1 cellular context compared by ENCODE assay signal in the genomic region with DNA sequence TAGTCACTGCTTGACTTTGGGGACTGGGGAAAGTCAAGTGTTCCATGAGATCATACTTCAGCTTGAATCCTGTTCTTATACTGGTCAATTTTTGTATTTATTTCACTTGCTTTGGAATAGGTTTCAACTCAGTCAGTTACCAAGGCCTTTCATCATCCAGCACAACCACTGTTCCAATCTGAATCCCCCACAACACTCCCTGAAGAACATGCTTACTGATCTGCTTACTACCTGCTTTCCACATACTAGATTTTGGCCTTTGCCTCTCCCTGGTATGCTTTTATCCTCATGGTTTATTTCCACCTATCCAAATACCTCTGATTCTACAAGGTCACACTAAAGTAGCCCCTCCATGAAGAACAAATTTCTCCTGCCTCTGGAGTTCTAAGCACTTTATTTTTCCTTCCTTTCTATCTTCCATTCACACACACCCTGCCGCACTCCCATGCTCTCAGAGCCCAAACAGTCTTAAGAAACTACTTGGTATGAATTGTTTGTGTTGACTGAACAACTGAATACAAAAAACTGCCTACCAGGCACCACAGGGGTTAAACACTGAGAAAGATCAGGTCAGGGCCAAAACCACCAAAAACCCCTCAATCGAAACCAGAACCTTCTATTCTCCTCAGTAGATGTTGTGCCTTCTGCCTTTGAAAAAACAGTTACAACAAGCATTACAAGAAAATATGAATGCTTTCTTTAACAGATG.
TF ChIP-seq lines count a peak whose summit lies in the region.

No MANE protein-coding gene starts in this region.

TF ChIP-seq in SK-N-SH, 30 proteins besides CTCF, POLR2A, EP300 and RAD21 (continued from another document):
- TF ChIP-seq, protein P1, sequence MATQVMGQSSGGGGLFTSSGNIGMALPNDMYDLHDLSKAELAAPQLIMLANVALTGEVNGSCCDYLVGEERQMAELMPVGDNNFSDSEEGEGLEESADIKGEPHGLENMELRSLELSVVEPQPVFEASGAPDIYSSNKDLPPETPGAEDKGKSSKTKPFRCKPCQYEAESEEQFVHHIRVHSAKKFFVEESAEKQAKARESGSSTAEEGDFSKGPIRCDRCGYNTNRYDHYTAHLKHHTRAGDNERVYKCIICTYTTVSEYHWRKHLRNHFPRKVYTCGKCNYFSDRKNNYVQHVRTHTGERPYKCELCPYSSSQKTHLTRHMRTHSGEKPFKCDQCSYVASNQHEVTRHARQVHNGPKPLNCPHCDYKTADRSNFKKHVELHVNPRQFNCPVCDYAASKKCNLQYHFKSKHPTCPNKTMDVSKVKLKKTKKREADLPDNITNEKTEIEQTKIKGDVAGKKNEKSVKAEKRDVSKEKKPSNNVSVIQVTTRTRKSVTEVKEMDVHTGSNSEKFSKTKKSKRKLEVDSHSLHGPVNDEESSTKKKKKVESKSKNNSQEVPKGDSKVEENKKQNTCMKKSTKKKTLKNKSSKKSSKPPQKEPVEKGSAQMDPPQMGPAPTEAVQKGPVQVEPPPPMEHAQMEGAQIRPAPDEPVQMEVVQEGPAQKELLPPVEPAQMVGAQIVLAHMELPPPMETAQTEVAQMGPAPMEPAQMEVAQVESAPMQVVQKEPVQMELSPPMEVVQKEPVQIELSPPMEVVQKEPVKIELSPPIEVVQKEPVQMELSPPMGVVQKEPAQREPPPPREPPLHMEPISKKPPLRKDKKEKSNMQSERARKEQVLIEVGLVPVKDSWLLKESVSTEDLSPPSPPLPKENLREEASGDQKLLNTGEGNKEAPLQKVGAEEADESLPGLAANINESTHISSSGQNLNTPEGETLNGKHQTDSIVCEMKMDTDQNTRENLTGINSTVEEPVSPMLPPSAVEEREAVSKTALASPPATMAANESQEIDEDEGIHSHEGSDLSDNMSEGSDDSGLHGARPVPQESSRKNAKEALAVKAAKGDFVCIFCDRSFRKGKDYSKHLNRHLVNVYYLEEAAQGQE (IDR thresholded peaks at IDR 0.05; ENCODE audit: low read depth, low read length) = no peak
- TF ChIP-seq MXI1 (IDR thresholded peaks at IDR 0.05; ENCODE audit: low read depth, low read length) (no peak), YY1 (IDR thresholded peaks at IDR 0.05; ENCODE audit: low read depth) (no peak), TAF1 (IDR thresholded peaks at IDR 0.05; ENCODE audit: borderline replicate concordance, low read depth, low read length) (no peak)
TF ChIP-seq in SK-N-SH: peak in this region for 0.
